2 cellular contexts compared by ENCODE assay signal in the genomic region with DNA sequence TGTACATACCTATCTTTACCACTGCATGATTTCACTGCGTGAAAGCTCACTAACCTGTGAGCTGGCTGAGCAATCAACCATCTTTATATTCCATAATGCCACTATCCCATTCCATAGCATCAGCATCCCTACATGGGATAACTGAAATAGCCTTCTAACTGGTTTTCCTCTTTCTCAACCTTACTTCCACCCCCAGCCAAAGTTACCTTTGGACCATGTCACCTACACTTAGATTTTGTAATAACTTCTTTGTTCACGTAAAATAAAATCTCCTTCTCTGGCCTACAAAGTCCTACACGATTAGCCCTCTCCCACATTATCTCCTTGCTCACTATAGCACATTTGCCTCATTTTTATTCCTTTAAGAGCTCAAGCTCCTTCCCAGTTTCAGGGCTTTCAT.
TF ChIP-seq lines count a peak whose summit lies in the region.

No MANE protein-coding gene starts in this region.

TF ChIP-seq in K562, 482 proteins besides CTCF, POLR2A, EP300 and RAD21:
- TF ChIP-seq KAT2B (IDR thresholded peaks at IDR 0.05; ENCODE audit: low read depth, low read length), result no peak
- no peak for TF ChIP-seq RBM39 (optimal IDR thresholded peaks at IDR 0.05; ENCODE audit: low read depth, low read length)
- TF ChIP-seq ILF3 (IDR thresholded peaks at IDR 0.05; ENCODE audit: borderline replicate concordance), result no peak
- TF ChIP-seq ZNF347 (CRISPR knock-in tag; IDR thresholded peaks at IDR 0.05; ENCODE audit: low read depth), result no peak
- TF ChIP-seq, protein P1, sequence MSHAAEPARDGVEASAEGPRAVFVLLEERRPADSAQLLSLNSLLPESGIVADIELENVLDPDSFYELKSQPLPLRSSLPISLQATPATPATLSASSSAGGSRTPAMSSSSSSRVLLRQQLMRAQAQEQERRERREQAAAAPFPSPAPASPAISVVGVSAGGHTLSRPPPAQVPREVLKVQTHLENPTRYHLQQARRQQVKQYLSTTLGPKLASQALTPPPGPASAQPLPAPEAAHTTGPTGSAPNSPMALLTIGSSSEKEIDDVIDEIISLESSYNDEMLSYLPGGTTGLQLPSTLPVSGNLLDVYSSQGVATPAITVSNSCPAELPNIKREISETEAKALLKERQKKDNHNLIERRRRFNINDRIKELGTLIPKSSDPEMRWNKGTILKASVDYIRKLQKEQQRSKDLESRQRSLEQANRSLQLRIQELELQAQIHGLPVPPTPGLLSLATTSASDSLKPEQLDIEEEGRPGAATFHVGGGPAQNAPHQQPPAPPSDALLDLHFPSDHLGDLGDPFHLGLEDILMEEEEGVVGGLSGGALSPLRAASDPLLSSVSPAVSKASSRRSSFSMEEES (CRISPR knock-in tag; IDR thresholded peaks at IDR 0.05), result no peak

TF ChIP-seq in neural cell, 6 proteins besides CTCF, POLR2A, EP300 and RAD21:
- TF ChIP-seq MXI1 (conservative IDR thresholded peaks at IDR 0.05; ENCODE audit: poor library complexity, severe bottlenecking), result no peak
- no peak for TF ChIP-seq TAF1 (IDR thresholded peaks at IDR 0.05; ENCODE audit: low read depth)
- TF ChIP-seq EZH2 (IDR thresholded peaks at IDR 0.05; ENCODE audit: borderline replicate concordance, insufficient read depth, low read length, poor library complexity, severe bottlenecking), result no peak
- TF ChIP-seq SMC3 (conservative IDR thresholded peaks at IDR 0.05; ENCODE audit: poor library complexity), result no peak
- no peak for TF ChIP-seq POLR2AphosphoS5 (IDR thresholded peaks at IDR 0.05)
- TF ChIP-seq, protein P2, sequence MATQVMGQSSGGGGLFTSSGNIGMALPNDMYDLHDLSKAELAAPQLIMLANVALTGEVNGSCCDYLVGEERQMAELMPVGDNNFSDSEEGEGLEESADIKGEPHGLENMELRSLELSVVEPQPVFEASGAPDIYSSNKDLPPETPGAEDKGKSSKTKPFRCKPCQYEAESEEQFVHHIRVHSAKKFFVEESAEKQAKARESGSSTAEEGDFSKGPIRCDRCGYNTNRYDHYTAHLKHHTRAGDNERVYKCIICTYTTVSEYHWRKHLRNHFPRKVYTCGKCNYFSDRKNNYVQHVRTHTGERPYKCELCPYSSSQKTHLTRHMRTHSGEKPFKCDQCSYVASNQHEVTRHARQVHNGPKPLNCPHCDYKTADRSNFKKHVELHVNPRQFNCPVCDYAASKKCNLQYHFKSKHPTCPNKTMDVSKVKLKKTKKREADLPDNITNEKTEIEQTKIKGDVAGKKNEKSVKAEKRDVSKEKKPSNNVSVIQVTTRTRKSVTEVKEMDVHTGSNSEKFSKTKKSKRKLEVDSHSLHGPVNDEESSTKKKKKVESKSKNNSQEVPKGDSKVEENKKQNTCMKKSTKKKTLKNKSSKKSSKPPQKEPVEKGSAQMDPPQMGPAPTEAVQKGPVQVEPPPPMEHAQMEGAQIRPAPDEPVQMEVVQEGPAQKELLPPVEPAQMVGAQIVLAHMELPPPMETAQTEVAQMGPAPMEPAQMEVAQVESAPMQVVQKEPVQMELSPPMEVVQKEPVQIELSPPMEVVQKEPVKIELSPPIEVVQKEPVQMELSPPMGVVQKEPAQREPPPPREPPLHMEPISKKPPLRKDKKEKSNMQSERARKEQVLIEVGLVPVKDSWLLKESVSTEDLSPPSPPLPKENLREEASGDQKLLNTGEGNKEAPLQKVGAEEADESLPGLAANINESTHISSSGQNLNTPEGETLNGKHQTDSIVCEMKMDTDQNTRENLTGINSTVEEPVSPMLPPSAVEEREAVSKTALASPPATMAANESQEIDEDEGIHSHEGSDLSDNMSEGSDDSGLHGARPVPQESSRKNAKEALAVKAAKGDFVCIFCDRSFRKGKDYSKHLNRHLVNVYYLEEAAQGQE (IDR thresholded peaks at IDR 0.05; ENCODE audit: borderline replicate concordance), result no peak
